Comparison of ENCODE assay signal across 8 cellular contexts in genomic region chr3:111069974-111070751, GRCh38. TPM values are rescaled to one million over a fixed set of nuclear protein-coding genes. Genes with fewer than 3 reads are reported as not detected.
A peak's percentile ranks its signal among the peaks of the same experiment; 100 is the strongest.
DNase-seq lines count a peak whose midpoint lies in the region; ATAC-seq and TF ChIP-seq lines count a peak whose summit lies in the region.

No MANE protein-coding gene starts in this region.

- no peaks in the 10 kb centered on the region for H3K9me3 Mint-ChIP-seq in activated naive CD4-positive, alpha-beta T cell treated with anti-CD3 and anti-CD28 coated beads for 36 hours

- peak; percentile 18 for DNase-seq in activated naive CD4-positive, alpha-beta T cell treated with anti-CD3 and anti-CD28 coated beads for 36 hours
- DNase-seq in activated naive CD4-positive, alpha-beta T cell treated with Interleukin-2 at 50 U/mL for 16 hours = no peak
- DNase-seq in ascending aorta (ENCODE audit: low spot score in 2 of 2) (no peak), inferior parietal cortex (ENCODE audit: extremely low spot score) (peak; percentile 52), NCI-H2107 (lab: John Stamatoyannopoulos, UW) (no peak)

- intact Hi-C loops in activated naive CD4-positive, alpha-beta T cell treated with anti-CD3 and anti-CD28 coated beads for 36 hours (cut with micrococcal nuclease) = loop anchor here (2.0 to 10.0 kb wide), 9 partner anchors 187 to 1795 kb away; partner anchors contain the start of genes ABHD10 and CD96
- intact Hi-C loops in ascending aorta (cut with DNase I) = loop anchor here (2.0 to 10.0 kb wide), 5 partner anchors 658 to 1535 kb away; no protein-coding TSS in a partner anchor

- H3K9ac ChIP-seq in skeletal muscle tissue (ENCODE audit: low read depth in 1 of 3, low read length in 3 of 3) = peak overlapping the region; percentile 48 to 79 (median 76)

- H3K27ac ChIP-seq in ascending aorta = peak overlapping the region; percentile 94 to 98
- peak overlapping the region; percentile 72 for H3K27ac ChIP-seq in skeletal muscle tissue (ENCODE audit: low read depth, low read length)

- no peaks in the 10 kb centered on the region for H3K36me3 Mint-ChIP-seq in activated naive CD4-positive, alpha-beta T cell treated with anti-CD3 and anti-CD28 coated beads for 36 hours (ENCODE audit: low read depth)

- H3K4me3 Mint-ChIP-seq in activated naive CD4-positive, alpha-beta T cell treated with anti-CD3 and anti-CD28 coated beads for 36 hours = peak overlapping the region; percentile 85

- H3K9me3 ChIP-seq in ascending aorta (no peaks in the 10 kb centered on the region), skeletal muscle tissue (ENCODE audit: control insufficient read depth in 3 of 3, low read length in 3 of 3) (no peaks in the 10 kb centered on the region)

- no peaks in the 10 kb centered on the region for H3K27me3 ChIP-seq in ascending aorta
- peaks cover 0 to 7% (median 3%) of the 10 kb centered on the region in 3 donors for H3K27me3 ChIP-seq in skeletal muscle tissue (ENCODE audit: control insufficient read depth in 3 of 3, insufficient read depth in 3 of 3, low read length in 3 of 3)

- no peak for TF ChIP-seq CTCF in ascending aorta (IDR thresholded peaks at IDR 0.05)

- CTCF ChIA-PET in activated naive CD4-positive, alpha-beta T cell treated with anti-CD3 and anti-CD28 coated beads for 36 hours (lab: Charles Lee) = interaction anchor here (0.7 to 1.4 kb wide), 2 partner anchors 10 to 12 kb away, joined by 3 read pairs; no protein-coding TSS in a partner anchor

- H3K4me1 Mint-ChIP-seq in activated naive CD4-positive, alpha-beta T cell treated with anti-CD3 and anti-CD28 coated beads for 36 hours (ENCODE audit: low read depth) = peaks cover 24% of the 10 kb centered on the region

- peaks cover 0 to 5% of the 10 kb centered on the region in 2 donors for H3K4me1 ChIP-seq in ascending aorta
- H3K4me1 ChIP-seq in skeletal muscle tissue (ENCODE audit: control insufficient read depth in 3 of 3, insufficient read depth in 3 of 3, low read length in 3 of 3) = peaks cover 7 to 25% (median 12%) of the 10 kb centered on the region in 3 donors

- H3K27ac Mint-ChIP-seq in activated naive CD4-positive, alpha-beta T cell treated with anti-CD3 and anti-CD28 coated beads for 36 hours = no peak overlapping the region

- H3K36me3 ChIP-seq in ascending aorta (no peaks in the 10 kb centered on the region), skeletal muscle tissue (ENCODE audit: control insufficient read depth in 3 of 3, insufficient read depth in 3 of 3, low read length in 3 of 3) (no peaks in the 10 kb centered on the region)

- H3K4me3 ChIP-seq in ascending aorta = peak overlapping the region; percentile 95
- H3K4me3 ChIP-seq in skeletal muscle tissue (ENCODE audit: low read length in 3 of 3) = peak overlapping the region; percentile 83 to 93 (median 84)

- H3K27me3 Mint-ChIP-seq in activated naive CD4-positive, alpha-beta T cell treated with anti-CD3 and anti-CD28 coated beads for 36 hours (ENCODE audit: low read depth) = peaks cover 37% of the 10 kb centered on the region

- no peak for ATAC-seq in GM18873 (IDR thresholded peaks at IDR 0.05; ENCODE audit: low FRiP score, unreplicated experiment)
- no peak for ATAC-seq in GM21390 (IDR thresholded peaks at IDR 0.05; ENCODE audit: unreplicated experiment)

RNA-seq across cellular contexts. Expression of gene NECTIN3, which starts 1.5 kb away (rescaled TPM):
- total RNA-seq in activated naive CD4-positive, alpha-beta T cell treated with anti-CD3 and anti-CD28 coated beads for 36 hours = 1 to 10 TPM; 3.0 to 3.5 TPM
- total RNA-seq in ascending aorta (104 TPM), skeletal muscle tissue (39.1 TPM)

Comparison
In these comparisons a context has a peak if more than half of its experiments do, and no peak if none do; other contexts are left out.
1. DNase-seq: peak in activated naive CD4-positive, alpha-beta T cell treated with anti-CD3 and anti-CD28 coated beads for 36 hours (single experiment) and inferior parietal cortex (single experiment); none in activated naive CD4-positive, alpha-beta T cell treated with Interleukin-2 at 50 U/mL for 16 hours (single experiment), ascending aorta (0 of 2) and NCI-H2107 (single experiment).